ENCODE assay signal across 17 cellular contexts in genomic region chr2:185859506-185859905, GRCh38.
"Had no signal": no experiment of that assay in that cellular context is flagged by ENCODE, and none has a peak within 500 bp of the region (broad histone marks: within the 10 kb centered on the region; RNA-seq: fewer than 3 reads in every experiment).

No MANE protein-coding gene starts in this region.

- DNase-seq: activated CD4-positive, alpha-beta T cell treated with anti-CD3 and anti-CD28 coated beads, Interleukin-2, amount 50 U/mL, for 48 hours; activated CD8-positive, alpha-beta memory T cell treated with anti-CD3 and anti-CD28 coated beads, Interleukin-2, amount 50 U/mL, for 48 hours; activated naive CD4-positive, alpha-beta T cell treated with anti-CD3 and anti-CD28 coated beads for 36 hours; activated T-cell treated with anti-CD3 and anti-CD28 coated beads, Interleukin-2, amount 50 U/mL, for 4 hours; anterior cingulate cortex; central memory CD4-positive, alpha-beta T cell; effector memory CD4-positive, alpha-beta T cell; lower lobe of right lung; natural killer cell; stimulated activated CD4-positive, alpha-beta T cell treated with anti-CD3 and anti-CD28 coated beads, Interleukin-4, amount 100 ng/mL, for 4 hours; substantia nigra; T1000; thyroid gland had no signal

- H3K27me3 ChIP-seq: esophagus muscularis mucosa, foreskin keratinocyte, right atrium auricular region, thyroid gland had no signal

- H3K27ac ChIP-seq: esophagus muscularis mucosa, foreskin keratinocyte, lower lobe of right lung, prostate gland, right atrium auricular region, thyroid gland had no signal

- H3K4me1 ChIP-seq: esophagus muscularis mucosa, foreskin keratinocyte, lower lobe of right lung, prostate gland, right atrium auricular region, thyroid gland had no signal

- H3K9me3 ChIP-seq: lower lobe of right lung, prostate gland, right atrium auricular region, thyroid gland had no signal

- H3K4me3 ChIP-seq: esophagus muscularis mucosa, lower lobe of right lung, prostate gland, right atrium auricular region, thyroid gland had no signal

- H3K36me3 ChIP-seq: esophagus muscularis mucosa, lower lobe of right lung, prostate gland, right atrium auricular region, thyroid gland had no signal
